Comparison of ENCODE assay signal across 12 cellular contexts in the genomic region with DNA sequence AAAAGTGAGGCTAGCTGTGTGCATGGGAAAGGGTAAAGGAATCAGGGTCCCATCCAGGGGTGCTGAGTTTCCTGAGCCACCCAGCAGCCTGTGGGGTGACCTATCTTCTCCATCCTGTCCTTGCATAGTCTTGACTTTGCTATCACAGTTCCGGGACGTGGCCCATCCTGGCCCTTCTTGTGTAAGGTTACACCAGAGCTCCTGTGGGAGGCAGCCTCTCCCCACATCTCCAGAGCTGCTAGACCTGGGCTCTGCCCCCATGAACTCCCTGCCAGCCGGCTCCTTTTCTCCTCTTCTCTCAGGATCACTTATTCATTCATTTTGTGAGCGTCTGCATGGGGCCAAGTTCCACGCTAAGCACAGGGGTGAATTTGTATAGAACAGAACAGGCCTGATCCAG.
DNase-seq lines count a peak whose midpoint lies in the region; ATAC-seq, FAIRE-seq and TF ChIP-seq lines count a peak whose summit lies in the region.
"Had no signal": no experiment of that assay in that cellular context is flagged by ENCODE, and none has a peak within 500 bp of the region (broad histone marks: within the 10 kb centered on the region; RNA-seq: fewer than 3 reads in every experiment).

No MANE protein-coding gene starts in this region.

- H3K4me3 ChIP-seq in SK-N-SH (ENCODE audit: low read depth in 2 of 2, low read length in 1 of 2) (no peak overlapping the region), fibroblast of the aortic adventitia (ENCODE audit: low read depth, low read length) (no peak overlapping the region), pancreas (no peak overlapping the region)

- intact Hi-C loops in left cardiac atrium (cut with DNase I) (no loop called here), cardiac septum (cut with DNase I) (no loop called here), pancreas (cut with DNase I) (no loop called here)

- CTCF ChIA-PET in SK-N-SH (lab: Yijun Ruan, JAX), result interaction anchor here (0.9 to 1.4 kb wide), 7 partner anchors 8 to 1114 kb away, joined by 3 to 5 read pairs (median 3); no protein-coding TSS in a partner anchor

- H3K36me3 Mint-ChIP-seq in type B pancreatic cell, result no peaks in the 10 kb centered on the region

- TF ChIP-seq CTCF in SK-N-SH (IDR thresholded peaks at IDR 0.05), result peak; percentile 54
- TF ChIP-seq CTCF in fibroblast of the aortic adventitia (IDR thresholded peaks at IDR 0.05; ENCODE audit: insufficient read depth, low read length), result peak; percentile 57
- TF ChIP-seq CTCF in type B pancreatic cell (conservative IDR thresholded peaks at IDR 0.05), result peak; percentile 26
- no peak for TF ChIP-seq CTCF in pancreas (IDR thresholded peaks at IDR 0.05)

- peaks cover 9 to 30% of the 10 kb centered on the region in 2 experiments; a peak in 3 of 4 replicates for H3K4me1 ChIP-seq in SK-N-SH (ENCODE audit: control insufficient read depth in 1 of 2, insufficient read depth in 2 of 2, low read depth in 1 of 2, low read length in 1 of 2)
- no peaks in the 10 kb centered on the region for H3K4me1 ChIP-seq in pancreas
- H3K4me1 ChIP-seq: Caco-2 had no signal

- 57% methylated on average over 5 of the region's 5 CpGs for WGBS in SK-N-SH (ENCODE audit: low lambda C conversion rate)
- 44 to 60% methylated on average over 5 of the region's 5 CpGs for WGBS in pancreas, 2 donors

- no peaks in the 10 kb centered on the region for H3K9me3 Mint-ChIP-seq in type B pancreatic cell
- H3K9me3 Mint-ChIP-seq: effector memory CD8-positive, alpha-beta T cell had no signal

- H3K27ac Mint-ChIP-seq in type B pancreatic cell, result no peak overlapping the region

- H4K20me1 ChIP-seq in SK-N-SH (ENCODE audit: insufficient read depth), result no peaks in the 10 kb centered on the region

- H3K36me3 ChIP-seq in SK-N-SH (replicated peaks in 1 of 2; ENCODE audit: control insufficient read depth in 1 of 2, insufficient read depth in 2 of 2, low read length in 1 of 2), result no peaks in the 10 kb centered on the region
- no peaks in the 10 kb centered on the region for H3K36me3 ChIP-seq in pancreas

- POLR2A ChIA-PET in SK-N-SH (lab: Yijun Ruan, JAX), result interaction anchor here (1.2 kb wide), 1 partner anchor 368 kb away, joined by 3 read pairs; no protein-coding TSS in a partner anchor

- DNase-seq in left cardiac atrium (peak; percentile 31), cardiac septum (ENCODE audit: low spot score) (no peak), SK-N-SH (peak; percentile 36), fibroblast of the aortic adventitia (ENCODE audit: low read depth) (peak; percentile 70), type B pancreatic cell (ENCODE audit: extremely low spot score, unreplicated experiment) (no peak), pancreas (no peak), SKM-1 treated with dmso at 0.1 percent for 144 hours (lab: John Stamatoyannopoulos, UW; ENCODE audit: unreplicated experiment) (no peak), DMS53 treated with DMSO at 0.1 percent for 48 hours (lab: John Stamatoyannopoulos, UW; ENCODE audit: unreplicated experiment) (no peak)
- DNase-seq: Caco-2, Kasumi-1, RPMI8226 had no signal

- H3K9me3 ChIP-seq in SK-N-SH, result no peaks in the 10 kb centered on the region
- no peaks in the 10 kb centered on the region for H3K9me3 ChIP-seq in pancreas
- H3K9me3 ChIP-seq: Caco-2 had no signal

- H3K4me3 Mint-ChIP-seq in type B pancreatic cell, result no peak overlapping the region
- H3K4me3 Mint-ChIP-seq: effector memory CD8-positive, alpha-beta T cell had no signal

- no peaks in the 10 kb centered on the region for H3K9me2 ChIP-seq in SK-N-SH

- no peaks in the 10 kb centered on the region for H3K27me3 ChIP-seq in SK-N-SH (ENCODE audit: insufficient read depth)
- H3K27me3 ChIP-seq in pancreas, result peaks cover 0 to 6% (median 2%) of the 10 kb centered on the region in 4 donors

- no peak for TF ChIP-seq EP300 in SK-N-SH (IDR thresholded peaks at IDR 0.05; ENCODE audit: borderline replicate concordance in 1 of 2, low read depth in 1 of 2, low read length in 1 of 2)

- FAIRE-seq in pancreas (lab: Jason Lieb, UNC), result no peak

- no peaks in the 10 kb centered on the region for H3F3A ChIP-seq in SK-N-SH (replicated peaks; ENCODE audit: insufficient read depth)

- H3K79me2 ChIP-seq in SK-N-SH (ENCODE audit: insufficient read depth), result no peaks in the 10 kb centered on the region

- TF ChIP-seq RAD21 in SK-N-SH (IDR thresholded peaks at IDR 0.05; ENCODE audit: low read length), result peak; percentile 69

- ATAC-seq in left cardiac atrium (peak in 1 of 2 donors; percentile 58), pancreas (no peak)
- ATAC-seq: effector memory CD8-positive, alpha-beta T cell had no signal

- H3K4me1 Mint-ChIP-seq in type B pancreatic cell (ENCODE audit: unreplicated experiment), result peaks cover 19% of the 10 kb centered on the region

- peaks cover 28% of the 10 kb centered on the region for H3K27me3 Mint-ChIP-seq in type B pancreatic cell

- no peak overlapping the region for H3K4me2 ChIP-seq in SK-N-SH

- H3K27ac ChIP-seq in SK-N-SH (ENCODE audit: low read depth in 2 of 2, low read length in 1 of 2) (peak overlapping the region in 1 of 2 experiments; percentile 30; a peak in 1 of 4 replicates), pancreas (no peak overlapping the region)

- no peak overlapping the region for H3K9ac ChIP-seq in SK-N-SH

- no peak overlapping the region for H2AFZ ChIP-seq in SK-N-SH (ENCODE audit: low read depth)

TF ChIP-seq in SK-N-SH, 30 proteins besides CTCF, POLR2A, EP300 and RAD21:
- TF ChIP-seq FOXJ3 (CRISPR knock-in tag; IDR thresholded peaks at IDR 0.05), result no peak
- TF ChIP-seq RFX5 (IDR thresholded peaks at IDR 0.05; ENCODE audit: low read length), result no peak
- peak; percentile 61 for TF ChIP-seq SMC3 (IDR thresholded peaks at IDR 0.05; ENCODE audit: low read depth, low read length)

Comparison
In these comparisons a context has a peak if more than half of its experiments do, and no peak if none do; other contexts are left out.
1. DNase-seq: peak in left cardiac atrium (single experiment), SK-N-SH (single experiment) and fibroblast of the aortic adventitia (single experiment); none in cardiac septum (single experiment), type B pancreatic cell (single experiment), pancreas (0 of 6), SKM-1 treated with dmso at 0.1 percent for 144 hours (single experiment) and DMS53 treated with DMSO at 0.1 percent for 48 hours (single experiment).
2. CTCF ChIP-seq: peak in SK-N-SH (single experiment), fibroblast of the aortic adventitia (single experiment) and type B pancreatic cell (single experiment); none in pancreas (0 of 4).